In the genomic region with DNA sequence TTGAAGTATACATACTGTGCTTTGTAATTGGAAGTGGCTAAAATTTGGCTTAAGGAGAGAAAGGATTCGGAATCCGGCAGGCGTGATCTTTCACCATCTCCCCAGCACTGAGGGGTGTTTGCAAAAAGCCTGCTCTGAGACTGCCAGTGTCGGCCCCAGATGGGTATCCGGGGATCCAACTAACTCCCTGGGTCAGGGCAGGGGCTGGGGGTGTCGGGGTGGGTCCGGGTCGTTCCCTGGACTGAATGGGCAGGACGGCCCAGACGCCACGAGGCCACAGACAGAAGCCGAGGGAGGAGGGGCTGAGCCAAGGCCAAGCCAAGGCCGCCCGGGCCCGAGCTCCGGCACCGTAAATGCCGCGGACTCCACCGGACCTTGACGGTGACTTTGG, we compare ENCODE assay signal across 8 cellular contexts. TPM values are rescaled to one million over a fixed set of nuclear protein-coding genes. Genes with fewer than 3 reads are reported as not detected.
DNase-seq lines count a peak whose midpoint lies in the region; ATAC-seq, FAIRE-seq and TF ChIP-seq lines count a peak whose summit lies in the region.

No MANE protein-coding gene starts in this region.

- peak overlapping the region; percentile 77 to 92 (median 82) for H3K27ac ChIP-seq in body of pancreas
- H3K27ac ChIP-seq in left lung, result peak overlapping the region; percentile 79 to 94
- H3K27ac ChIP-seq in thymus (ENCODE audit: low read depth), result peak overlapping the region; percentile 88

- H3K36me3 Mint-ChIP-seq in activated T-cell treated with anti-CD3 and anti-CD28 coated beads, Interleukin-2, amount 50 U/mL, for 4 hours (ENCODE audit: insufficient read depth), result peaks cover 29% of the 10 kb centered on the region

- H3K4me1 ChIP-seq in body of pancreas, result peaks cover 55% of the 10 kb centered on the region
- H3K4me1 ChIP-seq in left lung, result peaks cover 27 to 58% of the 10 kb centered on the region in 2 donors
- peaks cover 10% of the 10 kb centered on the region for H3K4me1 ChIP-seq in thymus (ENCODE audit: control insufficient read depth, insufficient read depth, low read length)

- no peaks in the 10 kb centered on the region for H3K9me3 Mint-ChIP-seq in activated T-cell treated with anti-CD3 and anti-CD28 coated beads, Interleukin-2, amount 50 U/mL, for 4 hours

- 0 to 1% methylated on average over 3 to 21 of the region's 21 CpGs for WGBS in body of pancreas, 2 donors
- WGBS in thymus, result 1% methylated on average over 21 of the region's 21 CpGs

- H3K4me1 Mint-ChIP-seq in activated T-cell treated with anti-CD3 and anti-CD28 coated beads, Interleukin-2, amount 50 U/mL, for 4 hours (ENCODE audit: low read depth), result peaks cover 48% of the 10 kb centered on the region

- no peak for TF ChIP-seq CTCF in body of pancreas (IDR thresholded peaks at IDR 0.05)
- no peak for TF ChIP-seq CTCF in left lung (IDR thresholded peaks at IDR 0.05)

- no peaks in the 10 kb centered on the region for H3K27me3 ChIP-seq in body of pancreas
- H3K27me3 ChIP-seq in left lung, result no peaks in the 10 kb centered on the region
- no peaks in the 10 kb centered on the region for H3K27me3 ChIP-seq in thymus (ENCODE audit: control insufficient read depth, insufficient read depth)

- H3K4me3 Mint-ChIP-seq in activated T-cell treated with anti-CD3 and anti-CD28 coated beads, Interleukin-2, amount 50 U/mL, for 4 hours, result peak overlapping the region; percentile 93

- peaks cover 17 to 27% of the 10 kb centered on the region in 2 donors for H3K36me3 ChIP-seq in body of pancreas (replicated peaks in 1 of 2; ENCODE audit: insufficient read depth in 1 of 2, low read depth in 2 of 2)
- peaks cover 3 to 43% of the 10 kb centered on the region in 2 donors for H3K36me3 ChIP-seq in left lung
- H3K36me3 ChIP-seq in thymus (ENCODE audit: control insufficient read depth, insufficient read depth), result peaks cover 42% of the 10 kb centered on the region

- no peak for TF ChIP-seq POLR2A in body of pancreas (IDR thresholded peaks at IDR 0.05)
- no peak for TF ChIP-seq POLR2A in GM12892 (IDR thresholded peaks at IDR 0.05; ENCODE audit: low read depth, low read length)

- no peaks in the 10 kb centered on the region for H3K9me3 ChIP-seq in body of pancreas
- no peaks in the 10 kb centered on the region for H3K9me3 ChIP-seq in left lung
- no peaks in the 10 kb centered on the region for H3K9me3 ChIP-seq in thymus (ENCODE audit: control insufficient read depth)

- no peak for DNase-seq in activated T-cell treated with anti-CD3 and anti-CD28 coated beads, Interleukin-2, amount 50 U/mL, for 4 hours
- no peak for DNase-seq in activated T-cell treated with anti-CD3 and anti-CD28 coated beads, Interleukin-2, amount 50 U/mL, for 1 hour
- DNase-seq in body of pancreas, result no peak
- no peak for DNase-seq in left lung
- DNase-seq in GM12892 (ENCODE audit: insufficient read length), result no peak
- DNase-seq in NCI-H2171 treated with DMSO at 0.1 percent for 48 hours (lab: John Stamatoyannopoulos, UW), result no peak

- H3K27me3 Mint-ChIP-seq in activated T-cell treated with anti-CD3 and anti-CD28 coated beads, Interleukin-2, amount 50 U/mL, for 4 hours (ENCODE audit: low read depth), result no peaks in the 10 kb centered on the region

- intact Hi-C loops in body of pancreas (cut with DNase I), result no loop called here
- intact Hi-C loops in left lung (cut with DNase I), result no loop called here

- H3K4me3 ChIP-seq in body of pancreas (peak overlapping the region; percentile 78 to 96), left lung (peak overlapping the region; percentile 74 to 95), thymus (ENCODE audit: low read length) (peak overlapping the region; percentile 94)

- ATAC-seq in activated T-cell treated with anti-CD3 and anti-CD28 coated beads, Interleukin-2, amount 50 U/mL, for 4 hours, result peak; percentile 11 to 14
- ATAC-seq in HG03457 (IDR thresholded peaks at IDR 0.05; ENCODE audit: unreplicated experiment) (peak; percentile 7), body of pancreas (peak; percentile 47), left lung (peak; percentile 47)

- no peak for FAIRE-seq in GM12892 (lab: Jason Lieb, UNC)

RNA-seq across cellular contexts. Expression of a gene that starts 0.3 kb away (rescaled TPM):
- 100 to 1,000 TPM; 411 to 479 (median 433) TPM for total RNA-seq in activated T-cell treated with anti-CD3 and anti-CD28 coated beads, Interleukin-2, amount 50 U/mL, for 4 hours
- 1,000 to 10,000 TPM in 1 of 2 donors, 100 to 1,000 TPM in 1; 159 to 1,343 TPM for total RNA-seq in body of pancreas
- 100 to 1,000 TPM; 554 to 728 TPM for total RNA-seq in left lung
- 344 TPM for polyA plus RNA-seq in thymus
- polyA plus RNA-seq in GM12892 (2012; ENCODE audit: missing spikeins), result 312 TPM

RNA-seq across cellular contexts. Expression of a gene that starts 10.9 kb away (rescaled TPM):
- under 1 TPM; 0.26 to 0.35 (median 0.30) TPM for total RNA-seq in activated T-cell treated with anti-CD3 and anti-CD28 coated beads, Interleukin-2, amount 50 U/mL, for 4 hours
- under 1 TPM; under 0.01 to 0.78 TPM for total RNA-seq in body of pancreas
- 1 to 10 TPM; 6.2 to 7.4 TPM for total RNA-seq in left lung
- polyA plus RNA-seq in thymus, result 23.9 TPM
- polyA plus RNA-seq in GM12892 (2012; ENCODE audit: missing spikeins), result 16.1 TPM

Comparison
In these comparisons a context has a peak if more than half of its experiments do, and no peak if none do; other contexts are left out.
1. RNA of a gene that starts 10.9 kb away (total RNA-seq): 6.2 to 7.4 TPM in left lung; under 0.01 to 0.78 TPM in body of pancreas and 0.26 to 0.35 TPM in activated T-cell treated with anti-CD3 and anti-CD28 coated beads, Interleukin-2, amount 50 U/mL, for 4 hours; every median in the first group is over 4 times any median in the second.
2. Peak in every context shown above with its lines, with median percentiles within 50 percentile points of each other: ATAC-seq, H3K27ac ChIP-seq and H3K4me3 ChIP-seq.